In genomic region chr2:20181761-20182160, GRCh38 we compare ENCODE assay signal across 18 cellular contexts. TPM values are rescaled to one million over a fixed set of nuclear protein-coding genes. Genes with fewer than 3 reads are reported as not detected.
"Had no signal": no experiment of that assay in that cellular context is flagged by ENCODE, and none has a peak within 500 bp of the region (broad histone marks: within the 10 kb centered on the region; RNA-seq: fewer than 3 reads in every experiment).

No MANE protein-coding gene starts in this region.

- H3K27ac Mint-ChIP-seq: activated CD8-positive, alpha-beta T cell treated with anti-CD3 and anti-CD28 coated beads, Interleukin-2, amount 10 ng/mL, durations not matched to agents 7 days and 5 days; activated naive CD4-positive, alpha-beta T cell treated with anti-CD3 and anti-CD28 coated beads for 36 hours; activated T-helper 17 cell treated with anti-CD3 and anti-CD28 coated beads, Interleukin-2, amount 50 U/mL, for 72 hours; immature natural killer cell; natural killer cell treated with Interleukin-12 subunit alpha and Interleukin-12 subunit beta and Interleukin-15 and Interleukin-18, amount 100 ng/mL, for 72 hours; stimulated activated naive CD8-positive, alpha-beta T cell treated with anti-CD3 and anti-CD28 coated beads, Interleukin-15, amount 100 ng/mL, for 72 hours; T-helper 1 cell treated with Interleukin-12 subunit alpha and Interleukin-12 subunit beta and Interleukin-4 antibody, amounts not matched to agents 30 μg/mL and 1 μg/mL, for 36 hours; WTC11 had no signal

- H3K4me3 Mint-ChIP-seq: activated CD8-positive, alpha-beta T cell treated with anti-CD3 and anti-CD28 coated beads, Interleukin-2, amount 10 ng/mL, durations not matched to agents 7 days and 5 days; activated naive CD4-positive, alpha-beta T cell treated with anti-CD3 and anti-CD28 coated beads for 36 hours; activated T-helper 17 cell treated with anti-CD3 and anti-CD28 coated beads, Interleukin-2, amount 50 U/mL, for 72 hours; immature natural killer cell; natural killer cell treated with Interleukin-12 subunit alpha and Interleukin-12 subunit beta and Interleukin-15 and Interleukin-18, amount 100 ng/mL, for 72 hours; stimulated activated naive CD8-positive, alpha-beta T cell treated with anti-CD3 and anti-CD28 coated beads, Interleukin-15, amount 100 ng/mL, for 72 hours; T-helper 1 cell treated with Interleukin-12 subunit alpha and Interleukin-12 subunit beta and Interleukin-4 antibody, amounts not matched to agents 30 μg/mL and 1 μg/mL, for 36 hours; WTC11 had no signal

- H3K27me3 ChIP-seq: body of pancreas had no signal

- H3K9me3 Mint-ChIP-seq: activated naive CD4-positive, alpha-beta T cell treated with anti-CD3 and anti-CD28 coated beads for 36 hours; activated T-helper 17 cell treated with anti-CD3 and anti-CD28 coated beads, Interleukin-2, amount 50 U/mL, for 72 hours; immature natural killer cell; natural killer cell treated with Interleukin-12 subunit alpha and Interleukin-12 subunit beta and Interleukin-15 and Interleukin-18, amount 100 ng/mL, for 72 hours; stimulated activated naive CD8-positive, alpha-beta T cell treated with anti-CD3 and anti-CD28 coated beads, Interleukin-15, amount 100 ng/mL, for 72 hours; T-helper 1 cell treated with Interleukin-12 subunit alpha and Interleukin-12 subunit beta and Interleukin-4 antibody, amounts not matched to agents 30 μg/mL and 1 μg/mL, for 36 hours; WTC11 had no signal

- H3K4me1 Mint-ChIP-seq: activated T-helper 17 cell treated with anti-CD3 and anti-CD28 coated beads, Interleukin-2, amount 50 U/mL, for 72 hours; immature natural killer cell; stimulated activated naive CD8-positive, alpha-beta T cell treated with anti-CD3 and anti-CD28 coated beads, Interleukin-15, amount 100 ng/mL, for 72 hours had no signal

- H3K27ac ChIP-seq: body of pancreas, psoas muscle, thoracic aorta had no signal

- H3K36me3 Mint-ChIP-seq: immature natural killer cell; natural killer cell treated with Interleukin-12 subunit alpha and Interleukin-12 subunit beta and Interleukin-15 and Interleukin-18, amount 100 ng/mL, for 72 hours; WTC11 had no signal

- H3K4me1 ChIP-seq: psoas muscle had no signal

- H3K4me3 ChIP-seq: body of pancreas, psoas muscle, thoracic aorta had no signal

- ATAC-seq: activated CD8-positive, alpha-beta T cell treated with anti-CD3 and anti-CD28 coated beads, Interleukin-2, amount 10 ng/mL, durations not matched to agents 7 days and 5 days; activated T-helper 17 cell treated with anti-CD3 and anti-CD28 coated beads, Interleukin-2, amount 50 U/mL, for 72 hours; body of pancreas; left cardiac atrium; natural killer cell treated with Interleukin-12 subunit alpha and Interleukin-12 subunit beta and Interleukin-15 and Interleukin-18, amount 100 ng/mL, for 72 hours; psoas muscle; stimulated activated naive CD8-positive, alpha-beta T cell treated with anti-CD3 and anti-CD28 coated beads, Interleukin-15, amount 100 ng/mL, for 72 hours; WTC11 had no signal

- DNase-seq: activated CD4-positive, alpha-beta T cell treated with anti-CD3 and anti-CD28 coated beads for 48 hours; activated CD8-positive, alpha-beta T cell treated with anti-CD3 and anti-CD28 coated beads, Interleukin-2, amount 10 ng/mL, durations not matched to agents 7 days and 5 days; activated naive CD4-positive, alpha-beta T cell treated with anti-CD3 and anti-CD28 coated beads for 36 hours; central memory CD4-positive, alpha-beta T cell; effector memory CD4-positive, alpha-beta T cell; immature natural killer cell; left cardiac atrium; occipital lobe; stimulated activated CD4-positive, alpha-beta T cell treated with anti-CD3 and anti-CD28 coated beads, Interleukin-4, amount 100 ng/mL, for 1 hour; stimulated activated CD8-positive, alpha-beta memory T cell treated with anti-CD3 and anti-CD28 coated beads, Interleukin-4, amount 100 ng/mL, for 48 hours; stimulated activated naive CD8-positive, alpha-beta T cell treated with anti-CD3 and anti-CD28 coated beads, Interleukin-15, amount 100 ng/mL, for 72 hours had no signal

- H3K9me3 ChIP-seq: body of pancreas, psoas muscle, thoracic aorta had no signal

- H3K36me3 ChIP-seq: thoracic aorta had no signal

RNA-seq across cellular contexts. Expression of gene SDC1, which starts 43.2 kb away (rescaled TPM):
- total RNA-seq: activated CD8-positive, alpha-beta T cell treated with anti-CD3 and anti-CD28 coated beads, Interleukin-2, amount 10 ng/mL, durations not matched to agents 7 days and 5 days; natural killer cell treated with Interleukin-12 subunit alpha and Interleukin-12 subunit beta and Interleukin-15 and Interleukin-18, amount 100 ng/mL, for 72 hours had no signal
- polyA plus RNA-seq: immature natural killer cell had no signal
